Comparison of ENCODE assay signal across 17 cellular contexts in genomic region chr11:116736763-116737162, GRCh38. TPM values are rescaled to one million over a fixed set of nuclear protein-coding genes. Genes with fewer than 3 reads are reported as not detected.
DNase-seq lines count a peak whose midpoint lies in the region; ATAC-seq and TF ChIP-seq lines count a peak whose summit lies in the region.
"Had no signal": no experiment of that assay in that cellular context is flagged by ENCODE, and none has a peak within 500 bp of the region (broad histone marks: within the 10 kb centered on the region; RNA-seq: fewer than 3 reads in every experiment).

No MANE protein-coding gene starts in this region.

- H3F3A ChIP-seq in GM23248 (ENCODE audit: insufficient read depth) (no peaks in the 10 kb centered on the region), OCI-LY1 (ENCODE audit: insufficient read depth, low read length) (no peaks in the 10 kb centered on the region)

- H3K9ac ChIP-seq in GM23248 (no peak overlapping the region), OCI-LY1 (ENCODE audit: low read length) (no peak overlapping the region), endodermal cell (ENCODE audit: extremely low read depth, low read length, poor library complexity, severe bottlenecking) (no peak overlapping the region)

- no peaks in the 10 kb centered on the region for H3K27me3 Mint-ChIP-seq in endodermal cell (ENCODE audit: insufficient read depth)
- H3K27me3 Mint-ChIP-seq: CD4-positive, CD25-positive, alpha-beta regulatory T cell had no signal

- no peak for ATAC-seq in HG02938 (IDR thresholded peaks at IDR 0.05; ENCODE audit: unreplicated experiment)
- ATAC-seq in HG02885 (IDR thresholded peaks at IDR 0.05; ENCODE audit: poor library complexity, unreplicated experiment) = no peak

- no peak overlapping the region for H3K27ac Mint-ChIP-seq in endodermal cell
- H3K27ac Mint-ChIP-seq: CD4-positive, CD25-positive, alpha-beta regulatory T cell had no signal

- H3K9me2 ChIP-seq in GM23248 (ENCODE audit: insufficient read depth) (no peaks in the 10 kb centered on the region), OCI-LY1 (ENCODE audit: low read depth, low read length) (no peaks in the 10 kb centered on the region)

- no peak overlapping the region for H3K4me3 ChIP-seq in BE2C (ENCODE audit: low read depth, low read length)
- no peak overlapping the region for H3K4me3 ChIP-seq in GM23248
- no peak overlapping the region for H3K4me3 ChIP-seq in OCI-LY1 (ENCODE audit: low read depth, low read length, poor library complexity, severe bottlenecking)
- H3K4me3 ChIP-seq in endodermal cell (ENCODE audit: low read length) = no peak overlapping the region
- H3K4me3 ChIP-seq: hepatocyte, skin epidermis, testis had no signal

- no peak overlapping the region for H3K27ac ChIP-seq in GM23248
- H3K27ac ChIP-seq in OCI-LY1 (ENCODE audit: low read depth, low read length, poor library complexity, severe bottlenecking) = no peak overlapping the region
- H3K27ac ChIP-seq in endodermal cell (ENCODE audit: low read depth, low read length) = no peak overlapping the region
- H3K27ac ChIP-seq: hepatocyte, skin epidermis, testis had no signal

- 78 to 92% methylated on average over 3 of the region's 3 CpGs for WGBS in GM23248 (ENCODE audit: low coverage in 1 of 2, low lambda C conversion rate in 2 of 2, missing lambda C conversion rate in 2 of 2), 2 experiments
- 88 to 95% methylated on average over 1 to 2 of the region's 3 CpGs for WGBS in endodermal cell (ENCODE audit: insufficient coverage in 1 of 2, insufficient read length in 1 of 2), 2 experiments

- H3K36me3 ChIP-seq in BE2C (no peaks in the 10 kb centered on the region), GM23248 (ENCODE audit: low read depth) (no peaks in the 10 kb centered on the region), OCI-LY1 (ENCODE audit: insufficient read depth, low read length) (no peaks in the 10 kb centered on the region), endodermal cell (ENCODE audit: control insufficient read depth, insufficient read depth, low read length) (no peaks in the 10 kb centered on the region)

- DNase-seq in BE2C = peak; percentile 33
- DNase-seq in GM23248 = peak; percentile 13
- peak; percentile 59 for DNase-seq in endodermal cell
- DNase-seq in NCI-H2171 treated with DMSO at 0.1 percent for 48 hours (lab: John Stamatoyannopoulos, UW) = no peak
- DNase-seq in NCI-H446 (lab: John Stamatoyannopoulos, UW) = no peak
- DNase-seq: activated CD4-positive, alpha-beta T cell treated with anti-CD3 and anti-CD28 coated beads, Interleukin-2, amount 50 U/mL, for 1 hour; activated gamma-delta T cell treated with Interleukin-2 at 50 U/mL for 16 hours; mammary epithelial cell; NCI-H1105; NCI-H748 treated with DMSO at 0.1 percent for 48 hours; testis had no signal

- no peaks in the 10 kb centered on the region for H3K79me2 ChIP-seq in GM23248 (ENCODE audit: insufficient read depth)
- no peaks in the 10 kb centered on the region for H3K79me2 ChIP-seq in OCI-LY1 (ENCODE audit: insufficient read depth, low read length)
- H3K79me2 ChIP-seq: hepatocyte had no signal

- peaks cover 24% of the 10 kb centered on the region for H3K4me1 Mint-ChIP-seq in endodermal cell

- no peak overlapping the region for H3K4me3 Mint-ChIP-seq in endodermal cell
- H3K4me3 Mint-ChIP-seq: CD4-positive, CD25-positive, alpha-beta regulatory T cell had no signal

- TF ChIP-seq CTCF in BE2C (IDR thresholded peaks at IDR 0.05; ENCODE audit: low read depth, low read length) (peak; percentile 47), OCI-LY1 (IDR thresholded peaks at IDR 0.05; ENCODE audit: low read length) (peak; percentile 10; the same call in 1 of the 2 replicates), endodermal cell (conservative IDR thresholded peaks at IDR 0.05) (peak; percentile 60)

- H3K36me3 Mint-ChIP-seq in endodermal cell (ENCODE audit: low read depth) = peaks cover 2% of the 10 kb centered on the region

- H3K9me3 Mint-ChIP-seq in endodermal cell = no peaks in the 10 kb centered on the region
- H3K9me3 Mint-ChIP-seq: CD4-positive, CD25-positive, alpha-beta regulatory T cell had no signal

- H3K4me1 ChIP-seq in BE2C (peaks cover 6% of the 10 kb centered on the region; the same call in 1 of the 2 replicates), GM23248 (ENCODE audit: insufficient read depth) (no peaks in the 10 kb centered on the region), OCI-LY1 (ENCODE audit: insufficient read depth, low read length, severe bottlenecking) (no peaks in the 10 kb centered on the region), endodermal cell (ENCODE audit: control insufficient read depth, insufficient read depth, low read length) (no peaks in the 10 kb centered on the region)
- H3K4me1 ChIP-seq: testis had no signal

- H2AFZ ChIP-seq in GM23248 (no peak overlapping the region), OCI-LY1 (ENCODE audit: low read length) (no peak overlapping the region)
- H2AFZ ChIP-seq: hepatocyte had no signal

- in situ Hi-C loops in GM23248 (cut with MboI) = no loop called here

- H3K9me3 ChIP-seq in BE2C (no peaks in the 10 kb centered on the region), GM23248 (ENCODE audit: low read depth) (no peaks in the 10 kb centered on the region), OCI-LY1 (ENCODE audit: low read length) (no peaks in the 10 kb centered on the region), endodermal cell (ENCODE audit: control insufficient read depth, low read length) (no peaks in the 10 kb centered on the region)
- H3K9me3 ChIP-seq: testis had no signal

- H3K4me2 ChIP-seq in GM23248 (ENCODE audit: unreplicated experiment) (no peak overlapping the region), OCI-LY1 (ENCODE audit: low read length) (no peak overlapping the region)
- H3K4me2 ChIP-seq: hepatocyte had no signal

- no peaks in the 10 kb centered on the region for H4K20me1 ChIP-seq in GM23248 (ENCODE audit: insufficient read depth)
- no peaks in the 10 kb centered on the region for H4K20me1 ChIP-seq in OCI-LY1 (ENCODE audit: insufficient read depth, low read length)

- no peaks in the 10 kb centered on the region for H3K27me3 ChIP-seq in BE2C
- 0 out of 2 replicates have a peak, but pooled peaks cover under 1% of the 10 kb centered on the region for H3K27me3 ChIP-seq in GM23248 (replicated peaks; ENCODE audit: insufficient read depth)
- no peaks in the 10 kb centered on the region for H3K27me3 ChIP-seq in OCI-LY1 (ENCODE audit: insufficient read depth, low read length)
- H3K27me3 ChIP-seq in endodermal cell (ENCODE audit: control insufficient read depth, insufficient read depth, low read length, poor library complexity, severe bottlenecking) = no peaks in the 10 kb centered on the region
- H3K27me3 ChIP-seq: hepatocyte, testis had no signal

RNA-seq across cellular contexts. Expression of gene BUD13, which starts 36.0 kb away (rescaled TPM):
- polyA plus RNA-seq in BE2C (2012; ENCODE audit: insufficient read depth, insufficient read length, low read depth) = 27.1 TPM
- 8.2 and 12.3 TPM in 2 replicates for total RNA-seq in GM23248 (2014; rRNA removed; shearing (Covaris generic))
- 6.3 and 7.7 TPM in 2 replicates for polyA plus RNA-seq in GM23248 (2016; fragmentation: Nextera tagmentation; extraction: Ambion mirVana)
- 10 to 100 TPM; 22.3 to 29.1 TPM for total RNA-seq in endodermal cell
- polyA plus RNA-seq in endodermal cell (2013, experiment 1 of 2) = 31.0 TPM
- 26.1 TPM for polyA plus RNA-seq in endodermal cell (2013, experiment 2 of 2)

RNA-seq across cellular contexts. Expression of gene ZPR1, which starts 51.1 kb away (rescaled TPM):
- 95.7 TPM for polyA plus RNA-seq in BE2C (2012; ENCODE audit: insufficient read depth, insufficient read length, low read depth)
- total RNA-seq in GM23248 (2014; rRNA removed; shearing (Covaris generic)) = 30.8 and 34.9 TPM in 2 replicates
- 71.3 and 76.8 TPM in 2 replicates for polyA plus RNA-seq in GM23248 (2016; fragmentation: Nextera tagmentation; extraction: Ambion mirVana)
- 10 to 100 TPM; 59.2 to 63.4 TPM for total RNA-seq in endodermal cell
- polyA plus RNA-seq in endodermal cell (2013, experiment 1 of 2) = 59.6 TPM
- 49.6 TPM for polyA plus RNA-seq in endodermal cell (2013, experiment 2 of 2)

RNA-seq across cellular contexts. Expression of gene APOA5, which starts 54.9 kb away (rescaled TPM):
- polyA plus RNA-seq in BE2C (2012; ENCODE audit: insufficient read depth, insufficient read length, low read depth) = 0.31 TPM
- not detected in 2 replicates for total RNA-seq in GM23248 (2014; rRNA removed; shearing (Covaris generic))
- not detected in 2 replicates for polyA plus RNA-seq in GM23248 (2016; fragmentation: Nextera tagmentation; extraction: Ambion mirVana)
- not detected for total RNA-seq in endodermal cell
- polyA plus RNA-seq in endodermal cell (2013, experiment 1 of 2) = not detected
- polyA plus RNA-seq in endodermal cell (2013, experiment 2 of 2) = not detected
- total RNA-seq: CD4-positive, CD25-positive, alpha-beta regulatory T cell; mammary epithelial cell had no signal
- polyA plus RNA-seq: CD4-positive, CD25-positive, alpha-beta regulatory T cell; mammary epithelial cell had no signal

Comparison
In these comparisons a context has a peak if more than half of its experiments do, and no peak if none do; other contexts are left out.
1. DNase-seq: peak in BE2C (single experiment), GM23248 (single experiment) and endodermal cell (single experiment); none in NCI-H2171 treated with DMSO at 0.1 percent for 48 hours (single experiment) and NCI-H446 (0 of 2).
2. CTCF ChIP-seq: peak in every context shown above with its lines; median percentile 60 in endodermal cell; 47 in BE2C; 10 in OCI-LY1.